In genomic region chr15:85494035-85494793, GRCh38 we compare ENCODE assay signal across 10 cellular contexts.
DNase-seq lines count a peak whose midpoint lies in the region; ATAC-seq and FAIRE-seq lines count a peak whose summit lies in the region.
"Had no signal": no experiment of that assay in that cellular context is flagged by ENCODE, and none has a peak within 500 bp of the region (broad histone marks: within the 10 kb centered on the region; RNA-seq: fewer than 3 reads in every experiment).

No MANE protein-coding gene starts in this region.

- DNase-seq in GM19239 (ENCODE audit: insufficient read length, low spot score) (no peak), SJSA1 (ENCODE audit: low read depth in 1 of 2, low spot score in 2 of 2) (peak; percentile 60 to 80), glomerular visceral epithelial cell (ENCODE audit: extremely low spot score) (peak; percentile 93), small intestine (peak; percentile 97), NCI-H1092 treated with DMSO at 0.1 percent for 48 hours (lab: John Stamatoyannopoulos, UW) (no peak)
- no peak for DNase-seq in activated T-helper 1 cell treated with anti-CD3 and anti-CD28 coated beads, Interleukin-12 subunit alpha, Interleukin-12 subunit beta, Interleukin-2, Interleukin-4 antibody, amounts not matched to agents 30 ng/mL and 10 ng/mL and 1 ng/mL, durations not matched to agents 14 hours and 24 hours and 36 hours (ENCODE audit: low spot score)

- H3K4me3 Mint-ChIP-seq in activated T-helper 1 cell treated with anti-CD3 and anti-CD28 coated beads, Interleukin-12 subunit alpha, Interleukin-12 subunit beta, Interleukin-2, Interleukin-4 antibody, amounts not matched to agents 30 ng/mL and 10 ng/mL and 1 ng/mL, durations not matched to agents 14 hours and 24 hours and 36 hours = no peak overlapping the region
- H3K4me3 Mint-ChIP-seq: activated naive CD4-positive, alpha-beta T cell treated with anti-CD3 and anti-CD28 coated beads, Interleukin-2, amount 50 U/mL, for 24 hours had no signal

- no peaks in the 10 kb centered on the region for H3K9me3 Mint-ChIP-seq in activated T-helper 1 cell treated with anti-CD3 and anti-CD28 coated beads, Interleukin-12 subunit alpha, Interleukin-12 subunit beta, Interleukin-2, Interleukin-4 antibody, amounts not matched to agents 30 ng/mL and 10 ng/mL and 1 ng/mL, durations not matched to agents 14 hours and 24 hours and 36 hours
- H3K9me3 Mint-ChIP-seq: activated naive CD4-positive, alpha-beta T cell treated with anti-CD3 and anti-CD28 coated beads, Interleukin-2, amount 50 U/mL, for 24 hours had no signal

- H3K36me3 ChIP-seq in SJSA1 = peaks cover 10% of the 10 kb centered on the region; the same call in 1 of the 2 replicates
- no peaks in the 10 kb centered on the region for H3K36me3 ChIP-seq in small intestine (ENCODE audit: control insufficient read depth in 2 of 2, insufficient read depth in 2 of 2, low read length in 2 of 2)

- FAIRE-seq in GM19239 (lab: Jason Lieb, UNC) (peak; percentile 72), small intestine (lab: Jason Lieb, UNC) (peak; percentile 68)

- ATAC-seq in HG03280 (IDR thresholded peaks at IDR 0.05; ENCODE audit: unreplicated experiment) (no peak), HG03095 (IDR thresholded peaks at IDR 0.05; ENCODE audit: unreplicated experiment) (no peak)

- WGBS in small intestine, 3 donors = 33 to 57% (median 48%) methylated on average over 5 of the region's 5 CpGs

- no peaks in the 10 kb centered on the region for H3K27me3 ChIP-seq in SJSA1 (replicated peaks)
- no peaks in the 10 kb centered on the region for H3K27me3 ChIP-seq in small intestine (ENCODE audit: control insufficient read depth in 2 of 2, insufficient read depth in 2 of 2, low read length in 2 of 2)

- H3K4me1 Mint-ChIP-seq in activated T-helper 1 cell treated with anti-CD3 and anti-CD28 coated beads, Interleukin-12 subunit alpha, Interleukin-12 subunit beta, Interleukin-2, Interleukin-4 antibody, amounts not matched to agents 30 ng/mL and 10 ng/mL and 1 ng/mL, durations not matched to agents 14 hours and 24 hours and 36 hours (ENCODE audit: low read depth) = peaks cover 56% of the 10 kb centered on the region

- no peaks in the 10 kb centered on the region for H3K27me3 Mint-ChIP-seq in activated T-helper 1 cell treated with anti-CD3 and anti-CD28 coated beads, Interleukin-12 subunit alpha, Interleukin-12 subunit beta, Interleukin-2, Interleukin-4 antibody, amounts not matched to agents 30 ng/mL and 10 ng/mL and 1 ng/mL, durations not matched to agents 14 hours and 24 hours and 36 hours (ENCODE audit: insufficient read depth)
- H3K27me3 Mint-ChIP-seq: activated naive CD4-positive, alpha-beta T cell treated with anti-CD3 and anti-CD28 coated beads, Interleukin-2, amount 50 U/mL, for 24 hours had no signal

- intact Hi-C loops in activated T-helper 1 cell treated with anti-CD3 and anti-CD28 coated beads, Interleukin-12 subunit alpha, Interleukin-12 subunit beta, Interleukin-2, Interleukin-4 antibody, amounts not matched to agents 30 ng/mL and 10 ng/mL and 1 ng/mL, durations not matched to agents 14 hours and 24 hours and 36 hours (cut with micrococcal nuclease) = no loop called here

- peaks cover 25% of the 10 kb centered on the region for H3K4me1 ChIP-seq in SJSA1 (replicated peaks)
- H3K4me1 ChIP-seq in small intestine (ENCODE audit: control insufficient read depth in 2 of 2, insufficient read depth in 1 of 2, low read depth in 1 of 2, low read length in 1 of 2) = peaks cover 2 to 4% of the 10 kb centered on the region in 2 donors

- no peak overlapping the region for H3K4me3 ChIP-seq in SJSA1
- no peak overlapping the region for H3K4me3 ChIP-seq in small intestine (ENCODE audit: low read depth in 1 of 2, low read length in 2 of 2)

- H3K27ac Mint-ChIP-seq in activated T-helper 1 cell treated with anti-CD3 and anti-CD28 coated beads, Interleukin-12 subunit alpha, Interleukin-12 subunit beta, Interleukin-2, Interleukin-4 antibody, amounts not matched to agents 30 ng/mL and 10 ng/mL and 1 ng/mL, durations not matched to agents 14 hours and 24 hours and 36 hours = no peak overlapping the region
- H3K27ac Mint-ChIP-seq: activated naive CD4-positive, alpha-beta T cell treated with anti-CD3 and anti-CD28 coated beads, Interleukin-2, amount 50 U/mL, for 24 hours had no signal

- H3K9me3 ChIP-seq in SJSA1 (replicated peaks) (no peaks in the 10 kb centered on the region), small intestine (ENCODE audit: control insufficient read depth, low read depth) (no peaks in the 10 kb centered on the region)

- H3K36me3 Mint-ChIP-seq in activated T-helper 1 cell treated with anti-CD3 and anti-CD28 coated beads, Interleukin-12 subunit alpha, Interleukin-12 subunit beta, Interleukin-2, Interleukin-4 antibody, amounts not matched to agents 30 ng/mL and 10 ng/mL and 1 ng/mL, durations not matched to agents 14 hours and 24 hours and 36 hours (ENCODE audit: low read depth) = peaks cover 10% of the 10 kb centered on the region

- H3K27ac ChIP-seq in SJSA1 = peak overlapping the region; percentile 75
- H3K27ac ChIP-seq in small intestine (ENCODE audit: low read depth in 1 of 2, low read length in 1 of 2) = peak overlapping the region; percentile 73 to 74
- H3K27ac ChIP-seq: HL-60 had no signal

Comparison
In these comparisons a context has a peak if more than half of its experiments do, and no peak if none do; other contexts are left out.
1. DNase-seq: peak in SJSA1 (2 of 2), glomerular visceral epithelial cell (single experiment) and small intestine (single experiment); none in GM19239 (single experiment), activated T-helper 1 cell treated with anti-CD3 and anti-CD28 coated beads, Interleukin-12 subunit alpha, Interleukin-12 subunit beta, Interleukin-2, Interleukin-4 antibody, amounts not matched to agents 30 ng/mL and 10 ng/mL and 1 ng/mL, durations not matched to agents 14 hours and 24 hours and 36 hours (single experiment) and NCI-H1092 treated with DMSO at 0.1 percent for 48 hours (single experiment).